14 cellular contexts compared by ENCODE assay signal in the genomic region with DNA sequence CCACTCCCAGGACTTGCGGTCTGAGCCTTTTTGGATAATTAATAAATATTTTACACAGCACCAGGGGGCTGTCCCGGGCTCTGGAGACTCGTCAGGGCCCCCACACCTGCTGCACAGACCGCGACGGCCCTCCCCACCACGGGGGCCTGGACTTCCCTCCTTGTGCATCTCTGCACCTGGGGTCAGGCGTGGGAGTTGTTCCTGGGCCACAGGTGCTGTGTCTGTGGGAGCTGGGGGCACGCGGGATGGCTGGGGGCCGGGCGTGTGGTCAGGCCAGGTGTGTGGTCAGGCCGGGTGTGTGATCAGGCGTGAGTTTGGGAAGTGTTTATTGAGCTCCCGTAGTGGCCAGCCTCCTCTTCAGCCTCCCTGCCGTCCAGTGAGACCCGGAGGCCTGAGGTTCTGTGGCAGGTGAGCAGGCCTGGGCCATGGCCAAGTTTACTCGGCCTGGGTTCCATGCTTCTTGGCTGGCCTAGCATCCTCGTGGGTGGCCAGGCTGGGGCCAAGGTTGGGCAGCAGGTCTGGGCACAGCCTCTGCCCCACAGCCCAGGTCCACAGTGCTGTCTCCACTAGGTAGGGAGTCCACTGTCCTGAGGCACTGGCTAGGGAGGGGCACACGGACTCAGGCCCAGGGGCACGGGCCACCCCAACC. TPM values are rescaled to one million over a fixed set of nuclear protein-coding genes. Genes with fewer than 3 reads are reported as not detected.
DNase-seq lines count a peak whose midpoint lies in the region; ATAC-seq, FAIRE-seq and TF ChIP-seq lines count a peak whose summit lies in the region.
"Had no signal": no experiment of that assay in that cellular context is flagged by ENCODE, and none has a peak within 500 bp of the region (broad histone marks: within the 10 kb centered on the region; RNA-seq: fewer than 3 reads in every experiment).

No MANE protein-coding gene starts in this region.

- no TSS peak for BruUV-seq in Panc1 (replicated peaks; lab: Mats Ljungman, UMichigan)
- no TSS peak for BruUV-seq in HepG2 (replicated peaks; lab: Mats Ljungman, UMichigan)

- CTCF ChIA-PET in CD8-positive, alpha-beta T cell (lab: Charles Lee): interaction anchor here (5.6 kb wide), 1 partner anchor 10 kb away, joined by 23 read pairs; the partner anchor contains the start of gene RHOT2
- CTCF ChIA-PET in Panc1 (lab: Charles Lee) (no interaction called here), HepG2 (lab: Yijun Ruan, JAX; ENCODE audit: low intra/inter-chr PET ratio, low total read pairs) (no interaction called here)

- in situ Hi-C loops in Panc1 (cut with HindIII; ENCODE audit: low pct_unique_long_range_greater_than_20kb, low sequenced_read_pairs): no loop called here
- in situ Hi-C loops in HepG2 (cut with HindIII; ENCODE audit: extremely low pct_ligation_motif_present, low pct_unique_long_range_greater_than_20kb): no loop called here

- POLR2A ChIA-PET in CD8-positive, alpha-beta T cell (lab: Charles Lee): interaction anchor here (1.4 to 4.5 kb wide), 2 partner anchors 11 kb away, joined by 5 to 26 read pairs; partner anchors contain the start of genes RHOT2 and WDR24
- POLR2A ChIA-PET in Panc1 (lab: Charles Lee) (no interaction called here), HepG2 (lab: Yijun Ruan, JAX) (interaction anchor here (0.6 to 4.4 kb wide), 9 partner anchors 11 to 276 kb away, joined by 3 to 34 read pairs (median 7); partner anchors contain the start of genes ANTKMT, METTL26, RHOT2 and WDR24)

- H3K4me3 ChIP-seq in CD8-positive, alpha-beta T cell (ENCODE audit: low read depth, low read length): no peak overlapping the region
- H3K4me3 ChIP-seq in Panc1 (ENCODE audit: low read depth in 2 of 2, low read length in 2 of 2) (no peak overlapping the region), HepG2 (replicated peaks in 1 of 3; ENCODE audit: insufficient read depth in 1 of 3, low read depth in 2 of 3, low read length in 3 of 3) (peak overlapping the region in 2 of 3 experiments; percentile 61 to 85; a peak in 4 of 6 replicates)

- intact Hi-C loops in CD8-positive, alpha-beta T cell (cut with DNase I, micrococcal nuclease): loop anchor here in 1 of 2 experiments (2.0 kb wide), 1 partner anchor 18 kb away; no protein-coding TSS in a partner anchor
- intact Hi-C loops in Panc1 (cut with micrococcal nuclease; ENCODE audit: unreplicated experiment) (no loop called here), HepG2 (cut with micrococcal nuclease; ENCODE audit: unreplicated experiment) (no loop called here)

- peak overlapping the region; percentile 76 for H3K4me3 Mint-ChIP-seq in CD8-positive, alpha-beta T cell

- no peak for ATAC-seq in CD8-positive, alpha-beta T cell
- ATAC-seq in Panc1 (no peak), HepG2 (peak; percentile 2), HG02852 (IDR thresholded peaks at IDR 0.05; ENCODE audit: unreplicated experiment) (no peak)
- ATAC-seq: stimulated activated naive CD8-positive, alpha-beta T cell treated with anti-CD3 and anti-CD28 coated beads, Interleukin-15, Interleukin-2, amounts not matched to agents 100 U/mL and 50 U/mL, for 24 hours had no signal

- H4K20me1 ChIP-seq in HepG2 (ENCODE audit: insufficient read depth, low read length): 0 out of 2 replicates have a peak, but pooled peaks cover 3% of the 10 kb centered on the region

- H3K36me3 Mint-ChIP-seq in CD8-positive, alpha-beta T cell: peaks cover 24% of the 10 kb centered on the region

- 66% methylated on average over 11 of the region's 21 CpGs for WGBS in HepG2 (ENCODE audit: low lambda C conversion rate)

- H3K27me3 Mint-ChIP-seq in CD8-positive, alpha-beta T cell (ENCODE audit: low read depth): peaks cover 6% of the 10 kb centered on the region

- H3K9me3 Mint-ChIP-seq in CD8-positive, alpha-beta T cell: no peaks in the 10 kb centered on the region
- H3K9me3 Mint-ChIP-seq: activated naive CD4-positive, alpha-beta T cell treated with anti-CD3 and anti-CD28 coated beads, Interleukin-2, amount 50 U/mL, for 24 hours had no signal

- no peak for FAIRE-seq in HepG2 (lab: Jason Lieb, UNC)

- TF ChIP-seq CTCF in CD8-positive, alpha-beta T cell (IDR thresholded peaks at IDR 0.05): no peak
- TF ChIP-seq CTCF in Panc1 (IDR thresholded peaks at IDR 0.05): no peak
- no peak for TF ChIP-seq CTCF in HepG2 (CRISPR knock-in tag; IDR thresholded peaks at IDR 0.05)

- peaks cover 30% of the 10 kb centered on the region for H3K4me1 ChIP-seq in CD8-positive, alpha-beta T cell (ENCODE audit: insufficient read depth, low read length)
- peaks cover 36% of the 10 kb centered on the region for H3K4me1 ChIP-seq in Panc1 (ENCODE audit: control insufficient read depth, insufficient read depth, low read length)
- peaks cover 48% of the 10 kb centered on the region for H3K4me1 ChIP-seq in HepG2 (ENCODE audit: insufficient read depth, low read length)

- H3K27ac ChIP-seq in CD8-positive, alpha-beta T cell (ENCODE audit: low read depth, low read length): no peak overlapping the region
- H3K27ac ChIP-seq in Panc1 (ENCODE audit: low read length) (peak overlapping the region; percentile 48; the same call in 1 of the 2 replicates), HepG2 (ENCODE audit: extremely low read length, insufficient read depth, low read length) (peak overlapping the region; percentile 80)

- H3K36me3 ChIP-seq in CD8-positive, alpha-beta T cell (ENCODE audit: insufficient read depth, low read length): peaks cover 13% of the 10 kb centered on the region
- H3K36me3 ChIP-seq in Panc1 (ENCODE audit: control insufficient read depth, insufficient read depth, low read length) (peaks cover 3% of the 10 kb centered on the region; the same call in 1 of the 2 replicates), HepG2 (replicated peaks in 1 of 2; ENCODE audit: control insufficient read depth in 1 of 2, insufficient read depth in 2 of 2, low read length in 2 of 2) (peaks cover 12 to 17% of the 10 kb centered on the region in 2 experiments; a peak in 4 of 5 replicates)

- peak overlapping the region; percentile 75 for H3K9ac ChIP-seq in HepG2 (ENCODE audit: insufficient read depth, low read depth, low read length)

- no peaks in the 10 kb centered on the region for H3K9me3 ChIP-seq in CD8-positive, alpha-beta T cell (ENCODE audit: low read length)
- H3K9me3 ChIP-seq in Panc1 (ENCODE audit: control insufficient read depth, insufficient read depth, low read depth, low read length): no peaks in the 10 kb centered on the region
- H3K9me3 ChIP-seq in HepG2 (ENCODE audit: low read length): no peaks in the 10 kb centered on the region
- H3K9me3 ChIP-seq: lower lobe of right lung, right lobe of liver had no signal

- H3K4me1 Mint-ChIP-seq in CD8-positive, alpha-beta T cell (ENCODE audit: low read depth): peaks cover 34% of the 10 kb centered on the region

- no peak for DNase-seq in CD8-positive, alpha-beta T cell
- DNase-seq in Panc1 (ENCODE audit: low read depth, low spot score): no peak
- no peak for DNase-seq in HepG2 (ENCODE audit: low spot score)
- no peak for DNase-seq in SKM-1 (lab: John Stamatoyannopoulos, UW; ENCODE audit: unreplicated experiment)
- DNase-seq in NCI-H2171 treated with DMSO at 0.1 percent for 48 hours (lab: John Stamatoyannopoulos, UW): no peak
- DNase-seq: activated CD8-positive, alpha-beta memory T cell treated with anti-CD3 and anti-CD28 coated beads, Interleukin-2, amount 50 U/mL, for 48 hours; foreskin melanocyte; MM.1S; NCI-H2107; stimulated activated naive CD8-positive, alpha-beta T cell treated with anti-CD3 and anti-CD28 coated beads, Interleukin-15, Interleukin-2, amounts not matched to agents 100 U/mL and 50 U/mL, for 24 hours had no signal

- peaks cover 16% of the 10 kb centered on the region for H3K79me2 ChIP-seq in HepG2 (ENCODE audit: insufficient read depth, low read length)

- TF ChIP-seq EP300 in HepG2 (IDR thresholded peaks at IDR 0.05; ENCODE audit: low read depth in 2 of 2, low read length in 2 of 2): no peak
- TF ChIP-seq EP300 in HepG2 (CRISPR knock-in tag; IDR thresholded peaks at IDR 0.05; ENCODE audit: borderline replicate concordance): no peak

- no peak overlapping the region for H2AFZ ChIP-seq in HepG2 (ENCODE audit: low read length)

- no peak overlapping the region for H3K27ac Mint-ChIP-seq in CD8-positive, alpha-beta T cell

- TF ChIP-seq RAD21 in HepG2 (CRISPR knock-in tag; IDR thresholded peaks at IDR 0.05): no peak

- TF ChIP-seq POLR2A in HepG2 (IDR thresholded peaks at IDR 0.05; ENCODE audit: insufficient read depth in 1 of 2, low read depth in 2 of 2, low read length in 2 of 2): no peak

- H3K4me2 ChIP-seq in HepG2 (ENCODE audit: low read depth, low read length): peak overlapping the region; percentile 99

- no peaks in the 10 kb centered on the region for H3K27me3 ChIP-seq in CD8-positive, alpha-beta T cell (ENCODE audit: insufficient read depth, low read length)
- H3K27me3 ChIP-seq in Panc1 (ENCODE audit: control insufficient read depth, insufficient read depth, low read length): no peaks in the 10 kb centered on the region
- H3K27me3 ChIP-seq in HepG2 (ENCODE audit: control insufficient read depth in 1 of 2, insufficient read depth in 2 of 2, low read length in 2 of 2): no peaks in the 10 kb centered on the region; a peak in 1 of 5 replicates
- H3K27me3 ChIP-seq: right lobe of liver had no signal

RNA-seq across cellular contexts. Expression of gene STUB1, which starts 1.9 kb away (rescaled TPM):
- total RNA-seq in CD8-positive, alpha-beta T cell: 10 to 100 TPM; 40.0 to 50.0 TPM
- total RNA-seq in Panc1 (2021; ENCODE audit: unreplicated experiment) (217 TPM), HepG2 (2016; rRNA removed; fragmentation: Illumina TruSeq; extraction: Trizol) (78.2 and 79.9 TPM in 2 replicates)
- 401 TPM for polyA plus RNA-seq in Panc1 (2012; ENCODE audit: insufficient read length)
- 125 and 168 TPM in 2 replicates for total RNA-seq in HepG2 (2016; cell fraction: cytosol; rRNA removed; fragmentation: Illumina TruSeq; extraction: Trizol; ENCODE audit: low read depth)
- 64.5 and 82.1 TPM in 2 replicates for total RNA-seq in HepG2 (2016; cell fraction: insoluble cytoplasmic fraction; rRNA removed; fragmentation: Illumina TruSeq; extraction: Trizol)
- total RNA-seq in HepG2 (2016; cell fraction: membrane; rRNA removed; fragmentation: Illumina TruSeq; extraction: Trizol): 131 and 166 TPM in 2 replicates
- 43.4 and 46.1 TPM in 2 replicates for total RNA-seq in HepG2 (2016; cell fraction: nucleus; rRNA removed; fragmentation: Illumina TruSeq; extraction: Trizol)
- polyA plus RNA-seq in HepG2 (2011; rRNA removed): 52.9 and 59.6 TPM in 2 replicates
- 46.6 and 58.6 TPM in 2 replicates for polyA plus RNA-seq in HepG2 (2011; cell fraction: cytosol; rRNA removed)
- 79.7 and 81.3 TPM in 2 replicates for polyA plus RNA-seq in HepG2 (2011; cell fraction: nucleus; rRNA removed)
- polyA plus RNA-seq in HepG2 (2012): 27.7 and 37.3 TPM in 2 replicates
- 114 and 130 TPM in 2 replicates for polyA plus RNA-seq in HepG2 (2016; cell fraction: cytosol; fragmentation: Illumina TruSeq; extraction: Trizol; ENCODE audit: low read depth)
- 75.6 and 85.1 TPM in 2 replicates for polyA plus RNA-seq in HepG2 (2016; cell fraction: insoluble cytoplasmic fraction; fragmentation: Illumina TruSeq; extraction: Trizol; ENCODE audit: low read depth)
- 124 and 138 TPM in 2 replicates for polyA plus RNA-seq in HepG2 (2016; cell fraction: membrane; fragmentation: Illumina TruSeq; extraction: Trizol; ENCODE audit: low read depth)
- polyA plus RNA-seq in HepG2 (2016; cell fraction: nucleus; fragmentation: Illumina TruSeq; extraction: Trizol; ENCODE audit: insufficient read depth, low read depth): 73.2 and 92.9 TPM in 2 replicates
- 32.3 and 38.9 TPM in 2 replicates for polyA minus RNA-seq in HepG2 (2011; rRNA and poly(A)+ RNA removed; ENCODE audit: low replicate concordance)
- polyA minus RNA-seq in HepG2 (2011; cell fraction: cytosol; rRNA and poly(A)+ RNA removed): 6.7 and 10.7 TPM in 2 replicates
- polyA minus RNA-seq in HepG2 (2011; cell fraction: nucleus; rRNA and poly(A)+ RNA removed): 18.6 and 20.1 TPM in 2 replicates

RNA-seq across cellular contexts. Expression of gene RHBDL1, which starts 2.9 kb away (rescaled TPM):
- total RNA-seq in CD8-positive, alpha-beta T cell: 1 to 10 TPM; 3.1 to 4.1 TPM
- 6.6 TPM for total RNA-seq in Panc1 (2021; ENCODE audit: unreplicated experiment)
- polyA plus RNA-seq in Panc1 (2012; ENCODE audit: insufficient read length): 14.1 TPM
- total RNA-seq in HepG2 (2016; rRNA removed; fragmentation: Illumina TruSeq; extraction: Trizol): 0.87 and 1.8 TPM in 2 replicates
- 0.79 and 0.81 TPM in 2 replicates for total RNA-seq in HepG2 (2016; cell fraction: cytosol; rRNA removed; fragmentation: Illumina TruSeq; extraction: Trizol; ENCODE audit: low read depth)
- 0.74 and 2.3 TPM in 2 replicates for total RNA-seq in HepG2 (2016; cell fraction: insoluble cytoplasmic fraction; rRNA removed; fragmentation: Illumina TruSeq; extraction: Trizol)
- 0.45 and 1.1 TPM in 2 replicates for total RNA-seq in HepG2 (2016; cell fraction: membrane; rRNA removed; fragmentation: Illumina TruSeq; extraction: Trizol)
- total RNA-seq in HepG2 (2016; cell fraction: nucleus; rRNA removed; fragmentation: Illumina TruSeq; extraction: Trizol): 2.0 and 3.2 TPM in 2 replicates
- 3.8 and 5.3 TPM in 2 replicates for polyA plus RNA-seq in HepG2 (2011; rRNA removed)
- polyA plus RNA-seq in HepG2 (2011; cell fraction: cytosol; rRNA removed): 1.8 and 3.5 TPM in 2 replicates
- 77.4 and 90.6 TPM in 2 replicates for polyA plus RNA-seq in HepG2 (2011; cell fraction: nucleus; rRNA removed)
- polyA plus RNA-seq in HepG2 (2012): 1.8 and 3.6 TPM in 2 replicates
- 0.59 and 0.78 TPM in 2 replicates for polyA plus RNA-seq in HepG2 (2016; cell fraction: cytosol; fragmentation: Illumina TruSeq; extraction: Trizol; ENCODE audit: low read depth)
- 0.68 and 0.70 TPM in 2 replicates for polyA plus RNA-seq in HepG2 (2016; cell fraction: insoluble cytoplasmic fraction; fragmentation: Illumina TruSeq; extraction: Trizol; ENCODE audit: low read depth)
- polyA plus RNA-seq in HepG2 (2016; cell fraction: membrane; fragmentation: Illumina TruSeq; extraction: Trizol; ENCODE audit: low read depth): 0.38 and 0.56 TPM in 2 replicates
- 6.7 and 9.7 TPM in 2 replicates for polyA plus RNA-seq in HepG2 (2016; cell fraction: nucleus; fragmentation: Illumina TruSeq; extraction: Trizol; ENCODE audit: insufficient read depth, low read depth)
- polyA minus RNA-seq in HepG2 (2011; rRNA and poly(A)+ RNA removed; ENCODE audit: low replicate concordance): 1.4 and 3.1 TPM in 2 replicates
- 0.70 and 0.99 TPM in 2 replicates for polyA minus RNA-seq in HepG2 (2011; cell fraction: cytosol; rRNA and poly(A)+ RNA removed)
- 3.9 and 4.6 TPM in 2 replicates for polyA minus RNA-seq in HepG2 (2011; cell fraction: nucleus; rRNA and poly(A)+ RNA removed)

RNA-seq across cellular contexts. Expression of gene JMJD8, which starts 5.8 kb away (rescaled TPM):
- 10 to 100 TPM; 15.8 to 18.7 TPM for total RNA-seq in CD8-positive, alpha-beta T cell
- total RNA-seq in Panc1 (2021; ENCODE audit: unreplicated experiment) (73.9 TPM), HepG2 (2016; rRNA removed; fragmentation: Illumina TruSeq; extraction: Trizol) (0.55 and 2.6 TPM in 2 replicates)
- polyA plus RNA-seq in Panc1 (2012; ENCODE audit: insufficient read length): 136 TPM
- 0.40 and 0.88 TPM in 2 replicates for total RNA-seq in HepG2 (2016; cell fraction: cytosol; rRNA removed; fragmentation: Illumina TruSeq; extraction: Trizol; ENCODE audit: low read depth)
- total RNA-seq in HepG2 (2016; cell fraction: insoluble cytoplasmic fraction; rRNA removed; fragmentation: Illumina TruSeq; extraction: Trizol): 0.77 and 3.8 TPM in 2 replicates
- 1.2 and 1.4 TPM in 2 replicates for total RNA-seq in HepG2 (2016; cell fraction: membrane; rRNA removed; fragmentation: Illumina TruSeq; extraction: Trizol)
- total RNA-seq in HepG2 (2016; cell fraction: nucleus; rRNA removed; fragmentation: Illumina TruSeq; extraction: Trizol): 5.1 and 7.1 TPM in 2 replicates
- polyA plus RNA-seq in HepG2 (2011; rRNA removed): 11.8 and 17.3 TPM in 2 replicates
- polyA plus RNA-seq in HepG2 (2011; cell fraction: cytosol; rRNA removed): 4.0 and 8.1 TPM in 2 replicates
- 157 and 173 TPM in 2 replicates for polyA plus RNA-seq in HepG2 (2011; cell fraction: nucleus; rRNA removed)
- 6.9 and 9.3 TPM in 2 replicates for polyA plus RNA-seq in HepG2 (2012)
- 0.87 and 1.2 TPM in 2 replicates for polyA plus RNA-seq in HepG2 (2016; cell fraction: cytosol; fragmentation: Illumina TruSeq; extraction: Trizol; ENCODE audit: low read depth)
- 1.8 and 2.0 TPM in 2 replicates for polyA plus RNA-seq in HepG2 (2016; cell fraction: insoluble cytoplasmic fraction; fragmentation: Illumina TruSeq; extraction: Trizol; ENCODE audit: low read depth)
- 1.7 TPM in 2 replicates for polyA plus RNA-seq in HepG2 (2016; cell fraction: membrane; fragmentation: Illumina TruSeq; extraction: Trizol; ENCODE audit: low read depth)
- polyA plus RNA-seq in HepG2 (2016; cell fraction: nucleus; fragmentation: Illumina TruSeq; extraction: Trizol; ENCODE audit: insufficient read depth, low read depth): 33.6 and 33.9 TPM in 2 replicates
- 2.1 and 48.1 TPM in 2 replicates for polyA minus RNA-seq in HepG2 (2011; rRNA and poly(A)+ RNA removed; ENCODE audit: low replicate concordance)
- polyA minus RNA-seq in HepG2 (2011; cell fraction: cytosol; rRNA and poly(A)+ RNA removed): 1.9 and 3.5 TPM in 2 replicates
- 6.3 and 7.6 TPM in 2 replicates for polyA minus RNA-seq in HepG2 (2011; cell fraction: nucleus; rRNA and poly(A)+ RNA removed)

RNA-seq across cellular contexts. Expression of gene RHOT2, which starts 10.4 kb away (rescaled TPM):
- total RNA-seq in CD8-positive, alpha-beta T cell: 100 to 1,000 TPM; 163 to 175 TPM
- 195 TPM for total RNA-seq in Panc1 (2021; ENCODE audit: unreplicated experiment)
- 223 TPM for polyA plus RNA-seq in Panc1 (2012; ENCODE audit: insufficient read length)
- total RNA-seq in HepG2 (2016; rRNA removed; fragmentation: Illumina TruSeq; extraction: Trizol): 34.1 and 63.6 TPM in 2 replicates
- 17.1 and 18.2 TPM in 2 replicates for total RNA-seq in HepG2 (2016; cell fraction: cytosol; rRNA removed; fragmentation: Illumina TruSeq; extraction: Trizol; ENCODE audit: low read depth)
- total RNA-seq in HepG2 (2016; cell fraction: insoluble cytoplasmic fraction; rRNA removed; fragmentation: Illumina TruSeq; extraction: Trizol): 29.4 and 68.9 TPM in 2 replicates
- 23.2 and 28.4 TPM in 2 replicates for total RNA-seq in HepG2 (2016; cell fraction: membrane; rRNA removed; fragmentation: Illumina TruSeq; extraction: Trizol)
- 78.3 and 79.1 TPM in 2 replicates for total RNA-seq in HepG2 (2016; cell fraction: nucleus; rRNA removed; fragmentation: Illumina TruSeq; extraction: Trizol)
- polyA plus RNA-seq in HepG2 (2011; rRNA removed): 76.9 and 104 TPM in 2 replicates
- 24.1 and 52.3 TPM in 2 replicates for polyA plus RNA-seq in HepG2 (2011; cell fraction: cytosol; rRNA removed)
- 959 and 1,318 TPM in 2 replicates for polyA plus RNA-seq in HepG2 (2011; cell fraction: nucleus; rRNA removed)
- 36.6 and 59.1 TPM in 2 replicates for polyA plus RNA-seq in HepG2 (2012)
- 14.1 and 16.7 TPM in 2 replicates for polyA plus RNA-seq in HepG2 (2016; cell fraction: cytosol; fragmentation: Illumina TruSeq; extraction: Trizol; ENCODE audit: low read depth)
- 34.3 and 41.8 TPM in 2 replicates for polyA plus RNA-seq in HepG2 (2016; cell fraction: insoluble cytoplasmic fraction; fragmentation: Illumina TruSeq; extraction: Trizol; ENCODE audit: low read depth)
- 19.1 and 22.6 TPM in 2 replicates for polyA plus RNA-seq in HepG2 (2016; cell fraction: membrane; fragmentation: Illumina TruSeq; extraction: Trizol; ENCODE audit: low read depth)
- 215 and 253 TPM in 2 replicates for polyA plus RNA-seq in HepG2 (2016; cell fraction: nucleus; fragmentation: Illumina TruSeq; extraction: Trizol; ENCODE audit: insufficient read depth, low read depth)
- polyA minus RNA-seq in HepG2 (2011; rRNA and poly(A)+ RNA removed; ENCODE audit: low replicate concordance): 36.6 and 76.1 TPM in 2 replicates
- 23.0 and 32.0 TPM in 2 replicates for polyA minus RNA-seq in HepG2 (2011; cell fraction: cytosol; rRNA and poly(A)+ RNA removed)
- 71.6 and 76.3 TPM in 2 replicates for polyA minus RNA-seq in HepG2 (2011; cell fraction: nucleus; rRNA and poly(A)+ RNA removed)

RNA-seq across cellular contexts. Expression of gene WDR24, which starts 11.9 kb away (rescaled TPM):
- total RNA-seq in CD8-positive, alpha-beta T cell: 10 to 100 TPM; 11.8 to 12.1 TPM
- total RNA-seq in Panc1 (2021; ENCODE audit: unreplicated experiment) (17.9 TPM), HepG2 (2016; rRNA removed; fragmentation: Illumina TruSeq; extraction: Trizol) (1.4 and 3.8 TPM in 2 replicates)
- 23.4 TPM for polyA plus RNA-seq in Panc1 (2012; ENCODE audit: insufficient read length)
- total RNA-seq in HepG2 (2016; cell fraction: cytosol; rRNA removed; fragmentation: Illumina TruSeq; extraction: Trizol; ENCODE audit: low read depth): 0.35 and 0.40 TPM in 2 replicates
- total RNA-seq in HepG2 (2016; cell fraction: insoluble cytoplasmic fraction; rRNA removed; fragmentation: Illumina TruSeq; extraction: Trizol): 1.2 and 4.3 TPM in 2 replicates
- 0.83 and 1.7 TPM in 2 replicates for total RNA-seq in HepG2 (2016; cell fraction: membrane; rRNA removed; fragmentation: Illumina TruSeq; extraction: Trizol)
- total RNA-seq in HepG2 (2016; cell fraction: nucleus; rRNA removed; fragmentation: Illumina TruSeq; extraction: Trizol): 6.4 and 7.9 TPM in 2 replicates
- 4.5 and 8.3 TPM in 2 replicates for polyA plus RNA-seq in HepG2 (2011; rRNA removed)
- polyA plus RNA-seq in HepG2 (2011; cell fraction: cytosol; rRNA removed): 1.3 and 1.9 TPM in 2 replicates
- polyA plus RNA-seq in HepG2 (2011; cell fraction: nucleus; rRNA removed): 117 and 130 TPM in 2 replicates
- 4.1 and 6.2 TPM in 2 replicates for polyA plus RNA-seq in HepG2 (2012)
- 0.34 and 0.43 TPM in 2 replicates for polyA plus RNA-seq in HepG2 (2016; cell fraction: cytosol; fragmentation: Illumina TruSeq; extraction: Trizol; ENCODE audit: low read depth)
- polyA plus RNA-seq in HepG2 (2016; cell fraction: insoluble cytoplasmic fraction; fragmentation: Illumina TruSeq; extraction: Trizol; ENCODE audit: low read depth): 0.93 and 2.0 TPM in 2 replicates
- 0.53 and 0.66 TPM in 2 replicates for polyA plus RNA-seq in HepG2 (2016; cell fraction: membrane; fragmentation: Illumina TruSeq; extraction: Trizol; ENCODE audit: low read depth)
- 17.5 and 18.7 TPM in 2 replicates for polyA plus RNA-seq in HepG2 (2016; cell fraction: nucleus; fragmentation: Illumina TruSeq; extraction: Trizol; ENCODE audit: insufficient read depth, low read depth)
- polyA minus RNA-seq in HepG2 (2011; rRNA and poly(A)+ RNA removed; ENCODE audit: low replicate concordance): 9.5 and 10.1 TPM in 2 replicates
- polyA minus RNA-seq in HepG2 (2011; cell fraction: cytosol; rRNA and poly(A)+ RNA removed): 1.4 and 1.5 TPM in 2 replicates
- polyA minus RNA-seq in HepG2 (2011; cell fraction: nucleus; rRNA and poly(A)+ RNA removed): 13.9 and 15.6 TPM in 2 replicates

Comparison
In these comparisons a context has a peak if more than half of its experiments do, and no peak if none do; other contexts are left out.
1. H3K4me3 ChIP-seq: peak in HepG2 (2 of 3); none in CD8-positive, alpha-beta T cell (single experiment) and Panc1 (0 of 2).